1 cellular context compared by ENCODE assay signal in the genomic region with DNA sequence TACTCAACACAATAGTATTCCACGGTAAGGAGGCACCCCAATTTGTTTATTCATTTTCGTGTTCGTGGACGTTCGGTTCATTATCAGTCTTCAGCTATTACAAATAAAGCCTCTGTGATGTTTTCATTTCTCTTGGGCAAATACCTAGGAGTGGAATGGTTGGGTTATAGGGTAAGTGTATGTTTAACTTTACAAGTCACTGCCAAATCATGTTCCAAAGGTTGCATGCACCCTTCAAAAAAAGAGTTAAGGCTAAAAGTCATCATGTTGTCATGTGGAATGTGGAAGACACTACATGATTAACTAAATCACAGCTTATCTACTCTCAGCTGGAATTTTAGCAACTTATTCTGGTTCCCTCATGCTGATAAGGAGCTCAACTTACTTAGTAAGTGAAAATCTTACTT.
TF ChIP-seq lines count a peak whose summit lies in the region.

No MANE protein-coding gene starts in this region.

TF ChIP-seq in HepG2, 621 proteins besides CTCF, POLR2A, EP300 and RAD21 (continued from another document):
- TF ChIP-seq ZNF331 (CRISPR knock-in tag; IDR thresholded peaks at IDR 0.05) (no peak), NR3C1 (CRISPR knock-in tag; IDR thresholded peaks at IDR 0.05) (no peak), FOXK1 (CRISPR knock-in tag; IDR thresholded peaks at IDR 0.05; ENCODE audit: borderline replicate concordance, low read depth) (no peak), ZNF33A (CRISPR knock-in tag; IDR thresholded peaks at IDR 0.05; ENCODE audit: borderline replicate concordance) (no peak), ZNF652 (CRISPR knock-in tag; IDR thresholded peaks at IDR 0.05; ENCODE audit: borderline replicate concordance, low read depth) (peak; percentile 44; the same call in 1 of the 2 replicates), ZBTB7A (CRISPR knock-in tag; IDR thresholded peaks at IDR 0.05) (no peak), SAP130 (CRISPR knock-in tag; IDR thresholded peaks at IDR 0.05; ENCODE audit: low read depth) (peak; percentile 68), SIX4 (CRISPR knock-in tag; IDR thresholded peaks at IDR 0.05) (0 out of 2 replicates have a peak, but pooled peaks have one; percentile 16), ZKSCAN1 (IDR thresholded peaks at IDR 0.05; ENCODE audit: low read length) (no peak), ZFP1 (CRISPR knock-in tag; IDR thresholded peaks at IDR 0.05) (no peak), ZSCAN9 (CRISPR knock-in tag; IDR thresholded peaks at IDR 0.05; ENCODE audit: borderline replicate concordance) (0 out of 2 replicates have a peak, but pooled peaks have one; percentile 28), SIN3A (IDR thresholded peaks at IDR 0.05; ENCODE audit: borderline replicate concordance, low read depth, low read length) (no peak), HMG20B (CRISPR knock-in tag; conservative IDR thresholded peaks at IDR 0.05) (peak; percentile 59; the same call in 1 of the 2 replicates), JUNB (CRISPR knock-in tag; IDR thresholded peaks at IDR 0.05; ENCODE audit: borderline replicate concordance) (no peak), FOXP1 (IDR thresholded peaks at IDR 0.05) (no peak), FOXP1 (CRISPR knock-in tag; IDR thresholded peaks at IDR 0.05) (peak; percentile 64; the same call in 1 of the 2 replicates), ZNF138 (CRISPR knock-in tag; IDR thresholded peaks at IDR 0.05; ENCODE audit: low read depth) (no peak), ZNF720 (CRISPR knock-in tag; IDR thresholded peaks at IDR 0.05) (no peak), ZNF614 (CRISPR knock-in tag; IDR thresholded peaks at IDR 0.05; ENCODE audit: borderline replicate concordance) (0 out of 2 replicates have a peak, but pooled peaks have one; percentile 38), ARNTL (CRISPR knock-in tag; IDR thresholded peaks at IDR 0.05) (no peak), NCOR1 (IDR thresholded peaks at IDR 0.05; ENCODE audit: borderline replicate concordance, low read length) (peak; percentile 29; the same call in 1 of the 2 replicates), RAD51 (IDR thresholded peaks at IDR 0.05; ENCODE audit: borderline replicate concordance) (no peak), ZNF557 (CRISPR knock-in tag; IDR thresholded peaks at IDR 0.05) (no peak), KDM6A (CRISPR knock-in tag; IDR thresholded peaks at IDR 0.05; ENCODE audit: low read depth) (peak; percentile 27; the same call in 1 of the 2 replicates), GATAD1 (CRISPR knock-in tag; IDR thresholded peaks at IDR 0.05) (0 out of 2 replicates have a peak, but pooled peaks have one; percentile 10), ARID2 (CRISPR knock-in tag; IDR thresholded peaks at IDR 0.05; ENCODE audit: borderline replicate concordance) (no peak), CAMTA2 (CRISPR knock-in tag; IDR thresholded peaks at IDR 0.05; ENCODE audit: borderline replicate concordance) (no peak), DMAP1 (CRISPR knock-in tag; IDR thresholded peaks at IDR 0.05) (no peak), KDM1A (CRISPR knock-in tag; IDR thresholded peaks at IDR 0.05) (no peak), GATAD2A (CRISPR knock-in tag; IDR thresholded peaks at IDR 0.05) (peak; percentile 67)
- TF ChIP-seq, protein P1, sequence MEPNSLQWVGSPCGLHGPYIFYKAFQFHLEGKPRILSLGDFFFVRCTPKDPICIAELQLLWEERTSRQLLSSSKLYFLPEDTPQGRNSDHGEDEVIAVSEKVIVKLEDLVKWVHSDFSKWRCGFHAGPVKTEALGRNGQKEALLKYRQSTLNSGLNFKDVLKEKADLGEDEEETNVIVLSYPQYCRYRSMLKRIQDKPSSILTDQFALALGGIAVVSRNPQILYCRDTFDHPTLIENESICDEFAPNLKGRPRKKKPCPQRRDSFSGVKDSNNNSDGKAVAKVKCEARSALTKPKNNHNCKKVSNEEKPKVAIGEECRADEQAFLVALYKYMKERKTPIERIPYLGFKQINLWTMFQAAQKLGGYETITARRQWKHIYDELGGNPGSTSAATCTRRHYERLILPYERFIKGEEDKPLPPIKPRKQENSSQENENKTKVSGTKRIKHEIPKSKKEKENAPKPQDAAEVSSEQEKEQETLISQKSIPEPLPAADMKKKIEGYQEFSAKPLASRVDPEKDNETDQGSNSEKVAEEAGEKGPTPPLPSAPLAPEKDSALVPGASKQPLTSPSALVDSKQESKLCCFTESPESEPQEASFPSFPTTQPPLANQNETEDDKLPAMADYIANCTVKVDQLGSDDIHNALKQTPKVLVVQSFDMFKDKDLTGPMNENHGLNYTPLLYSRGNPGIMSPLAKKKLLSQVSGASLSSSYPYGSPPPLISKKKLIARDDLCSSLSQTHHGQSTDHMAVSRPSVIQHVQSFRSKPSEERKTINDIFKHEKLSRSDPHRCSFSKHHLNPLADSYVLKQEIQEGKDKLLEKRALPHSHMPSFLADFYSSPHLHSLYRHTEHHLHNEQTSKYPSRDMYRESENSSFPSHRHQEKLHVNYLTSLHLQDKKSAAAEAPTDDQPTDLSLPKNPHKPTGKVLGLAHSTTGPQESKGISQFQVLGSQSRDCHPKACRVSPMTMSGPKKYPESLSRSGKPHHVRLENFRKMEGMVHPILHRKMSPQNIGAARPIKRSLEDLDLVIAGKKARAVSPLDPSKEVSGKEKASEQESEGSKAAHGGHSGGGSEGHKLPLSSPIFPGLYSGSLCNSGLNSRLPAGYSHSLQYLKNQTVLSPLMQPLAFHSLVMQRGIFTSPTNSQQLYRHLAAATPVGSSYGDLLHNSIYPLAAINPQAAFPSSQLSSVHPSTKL (CRISPR knock-in tag; IDR thresholded peaks at IDR 0.05), result peak; percentile 73
- TF ChIP-seq, protein P2, sequence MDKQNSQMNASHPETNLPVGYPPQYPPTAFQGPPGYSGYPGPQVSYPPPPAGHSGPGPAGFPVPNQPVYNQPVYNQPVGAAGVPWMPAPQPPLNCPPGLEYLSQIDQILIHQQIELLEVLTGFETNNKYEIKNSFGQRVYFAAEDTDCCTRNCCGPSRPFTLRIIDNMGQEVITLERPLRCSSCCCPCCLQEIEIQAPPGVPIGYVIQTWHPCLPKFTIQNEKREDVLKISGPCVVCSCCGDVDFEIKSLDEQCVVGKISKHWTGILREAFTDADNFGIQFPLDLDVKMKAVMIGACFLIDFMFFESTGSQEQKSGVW (CRISPR knock-in tag; IDR thresholded peaks at IDR 0.05; ENCODE audit: borderline replicate concordance), result no peak
- TF ChIP-seq, protein P3, sequence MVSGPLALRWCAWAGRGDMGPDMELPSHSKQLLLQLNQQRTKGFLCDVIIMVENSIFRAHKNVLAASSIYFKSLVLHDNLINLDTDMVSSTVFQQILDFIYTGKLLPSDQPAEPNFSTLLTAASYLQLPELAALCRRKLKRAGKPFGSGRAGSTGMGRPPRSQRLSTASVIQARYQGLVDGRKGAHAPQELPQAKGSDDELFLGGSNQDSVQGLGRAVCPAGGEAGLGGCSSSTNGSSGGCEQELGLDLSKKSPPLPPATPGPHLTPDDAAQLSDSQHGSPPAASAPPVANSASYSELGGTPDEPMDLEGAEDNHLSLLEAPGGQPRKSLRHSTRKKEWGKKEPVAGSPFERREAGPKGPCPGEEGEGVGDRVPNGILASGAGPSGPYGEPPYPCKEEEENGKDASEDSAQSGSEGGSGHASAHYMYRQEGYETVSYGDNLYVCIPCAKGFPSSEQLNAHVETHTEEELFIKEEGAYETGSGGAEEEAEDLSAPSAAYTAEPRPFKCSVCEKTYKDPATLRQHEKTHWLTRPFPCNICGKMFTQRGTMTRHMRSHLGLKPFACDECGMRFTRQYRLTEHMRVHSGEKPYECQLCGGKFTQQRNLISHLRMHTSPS (CRISPR knock-in tag; IDR thresholded peaks at IDR 0.05; ENCODE audit: low read depth), result no peak
- TF ChIP-seq, protein P4, sequence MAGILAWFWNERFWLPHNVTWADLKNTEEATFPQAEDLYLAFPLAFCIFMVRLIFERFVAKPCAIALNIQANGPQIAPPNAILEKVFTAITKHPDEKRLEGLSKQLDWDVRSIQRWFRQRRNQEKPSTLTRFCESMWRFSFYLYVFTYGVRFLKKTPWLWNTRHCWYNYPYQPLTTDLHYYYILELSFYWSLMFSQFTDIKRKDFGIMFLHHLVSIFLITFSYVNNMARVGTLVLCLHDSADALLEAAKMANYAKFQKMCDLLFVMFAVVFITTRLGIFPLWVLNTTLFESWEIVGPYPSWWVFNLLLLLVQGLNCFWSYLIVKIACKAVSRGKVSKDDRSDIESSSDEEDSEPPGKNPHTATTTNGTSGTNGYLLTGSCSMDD (CRISPR knock-in tag; IDR thresholded peaks at IDR 0.05), result no peak
- TF ChIP-seq, protein P5, sequence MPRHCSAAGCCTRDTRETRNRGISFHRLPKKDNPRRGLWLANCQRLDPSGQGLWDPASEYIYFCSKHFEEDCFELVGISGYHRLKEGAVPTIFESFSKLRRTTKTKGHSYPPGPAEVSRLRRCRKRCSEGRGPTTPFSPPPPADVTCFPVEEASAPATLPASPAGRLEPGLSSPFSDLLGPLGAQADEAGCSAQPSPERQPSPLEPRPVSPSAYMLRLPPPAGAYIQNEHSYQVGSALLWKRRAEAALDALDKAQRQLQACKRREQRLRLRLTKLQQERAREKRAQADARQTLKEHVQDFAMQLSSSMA (CRISPR knock-in tag; IDR thresholded peaks at IDR 0.05), result no peak
TF ChIP-seq in HepG2: peak in this region for 70.
